In the genomic region with DNA sequence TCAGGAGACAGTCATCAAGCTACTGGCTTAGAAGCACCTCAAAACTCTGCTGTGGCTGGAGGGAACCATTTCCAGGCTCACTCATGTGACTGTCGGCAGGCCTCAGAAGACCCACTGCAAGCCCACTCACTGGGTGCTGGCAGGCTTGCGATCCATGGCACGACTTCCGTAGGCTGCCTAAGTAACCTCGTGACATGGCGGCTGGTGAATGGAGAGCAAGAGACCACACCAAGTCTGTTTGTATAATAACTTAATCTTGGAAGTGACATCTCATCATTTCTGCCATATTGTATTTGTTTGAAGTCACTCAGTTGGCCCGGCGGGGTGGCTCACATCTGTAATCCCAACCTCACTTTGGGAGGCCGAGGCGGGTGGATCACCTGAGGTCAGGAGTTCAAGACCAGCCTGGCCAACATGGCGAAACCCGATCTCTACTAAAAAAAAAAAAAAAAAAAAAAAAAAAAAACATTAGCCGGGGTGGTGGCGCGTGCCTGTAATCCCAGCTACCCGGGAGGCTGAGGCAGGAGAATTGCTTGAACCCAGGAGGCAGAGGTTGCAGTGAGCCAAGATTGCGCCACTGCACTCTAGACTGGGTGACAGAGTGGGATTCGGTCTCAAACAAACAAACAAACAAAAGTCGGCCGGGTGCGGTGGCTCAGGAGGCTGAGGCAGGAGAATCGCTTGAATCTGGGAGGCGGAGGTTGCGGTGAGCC, we compare ENCODE assay signal across 10 cellular contexts. TPM values are rescaled to one million over a fixed set of nuclear protein-coding genes. Genes with fewer than 3 reads are reported as not detected.
DNase-seq lines count a peak whose midpoint lies in the region; ATAC-seq and TF ChIP-seq lines count a peak whose summit lies in the region.
"Not testable (repeated sequence)": the region's sequence is repeated elsewhere in the genome, so short reads cannot be mapped to it uniquely, and the experiment has no call there.
"Had no signal": no experiment of that assay in that cellular context is flagged by ENCODE, and none has a peak within 500 bp of the region (broad histone marks: within the 10 kb centered on the region; RNA-seq: fewer than 3 reads in every experiment).

No MANE protein-coding gene starts in this region.

- 86% methylated on average over 10 of the region's 24 CpGs for WGBS in right lobe of liver (ENCODE audit: insufficient coverage, low coverage, low lambda C conversion rate, missing lambda C conversion rate)

- not testable (repeated sequence) for H3K27ac ChIP-seq in right lobe of liver; osteoblast (ENCODE audit: low read depth, low read length)

- H4K20me1 ChIP-seq in osteoblast (ENCODE audit: insufficient read depth, low read length), result not testable (repeated sequence)

- intact Hi-C loops in cardiac septum (cut with DNase I); right lobe of liver (cut with DNase I): not testable (repeated sequence)

- H3K4me3 Mint-ChIP-seq in activated CD8-positive, alpha-beta memory T cell treated with anti-CD3 and anti-CD28 coated beads, Interleukin-2, amount 10 ng/mL, durations not matched to agents 7 days and 5 days; type B pancreatic cell: not testable (repeated sequence)

- not testable (repeated sequence) for H3K9me3 Mint-ChIP-seq in activated CD8-positive, alpha-beta memory T cell treated with anti-CD3 and anti-CD28 coated beads, Interleukin-2, amount 10 ng/mL, durations not matched to agents 7 days and 5 days (ENCODE audit: low read depth); type B pancreatic cell

- not testable (repeated sequence) for H3K4me3 ChIP-seq in right lobe of liver; osteoblast (ENCODE audit: insufficient read depth, low read length)

- H3K4me1 ChIP-seq in right lobe of liver; osteoblast (ENCODE audit: insufficient read depth, low read length): not testable (repeated sequence)

- not testable (repeated sequence) for TF ChIP-seq POLR2A in right lobe of liver (IDR thresholded peaks at IDR 0.05)

- H3K4me2 ChIP-seq in osteoblast (ENCODE audit: insufficient read depth, low read length), result not testable (repeated sequence)

- H3K79me2 ChIP-seq in osteoblast (ENCODE audit: insufficient read depth, low read length), result not testable (repeated sequence)

- CTCF ChIA-PET in HEK293T (lab: Yijun Ruan, JAX); activated CD8-positive, alpha-beta memory T cell treated with anti-CD3 and anti-CD28 coated beads, Interleukin-2, amount 10 ng/mL, durations not matched to agents 7 days and 5 days (lab: Charles Lee): not testable (repeated sequence)

- POLR2A ChIA-PET in HEK293T (lab: Yijun Ruan, JAX), result not testable (repeated sequence)

- not testable (repeated sequence) for H3K27me3 Mint-ChIP-seq in activated CD8-positive, alpha-beta memory T cell treated with anti-CD3 and anti-CD28 coated beads, Interleukin-2, amount 10 ng/mL, durations not matched to agents 7 days and 5 days; type B pancreatic cell

- H3K27me3 ChIP-seq in right lobe of liver; osteoblast (ENCODE audit: insufficient read depth, low read length): not testable (repeated sequence)

- not testable (repeated sequence) for H3K36me3 Mint-ChIP-seq in activated CD8-positive, alpha-beta memory T cell treated with anti-CD3 and anti-CD28 coated beads, Interleukin-2, amount 10 ng/mL, durations not matched to agents 7 days and 5 days; type B pancreatic cell

- not testable (repeated sequence) for H2AFZ ChIP-seq in osteoblast (ENCODE audit: low read length)

- not testable (repeated sequence) for H3K9me3 ChIP-seq in right lobe of liver; osteoblast (ENCODE audit: low read depth, low read length)

- not testable (repeated sequence) for H3K4me1 Mint-ChIP-seq in activated CD8-positive, alpha-beta memory T cell treated with anti-CD3 and anti-CD28 coated beads, Interleukin-2, amount 10 ng/mL, durations not matched to agents 7 days and 5 days; type B pancreatic cell (ENCODE audit: unreplicated experiment)

- TF ChIP-seq CTCF in right lobe of liver (IDR thresholded peaks at IDR 0.05); osteoblast (IDR thresholded peaks at IDR 0.05; ENCODE audit: extremely low read depth, low read depth, low read length); type B pancreatic cell (conservative IDR thresholded peaks at IDR 0.05): not testable (repeated sequence)

- not testable (repeated sequence) for DNase-seq in HEK293T (ENCODE audit: extremely low spot score)
- DNase-seq in activated CD8-positive, alpha-beta memory T cell treated with anti-CD3 and anti-CD28 coated beads, Interleukin-2, amount 10 ng/mL, durations not matched to agents 7 days and 5 days, result peak; percentile 37
- DNase-seq in ecto neural progenitor cell (ENCODE audit: low spot score) (peak; percentile 39), cardiac septum (ENCODE audit: low spot score) (peak; percentile 35), right lobe of liver (peak in 2 of 3 donors; percentile 17 to 29), osteoblast (ENCODE audit: insufficient read length, low spot score, missing footprints) (peak; percentile 30), type B pancreatic cell (ENCODE audit: extremely low spot score, unreplicated experiment) (peak; percentile 15)

- not testable (repeated sequence) for H3K27ac Mint-ChIP-seq in activated CD8-positive, alpha-beta memory T cell treated with anti-CD3 and anti-CD28 coated beads, Interleukin-2, amount 10 ng/mL, durations not matched to agents 7 days and 5 days; type B pancreatic cell

- not testable (repeated sequence) for H3K36me3 ChIP-seq in right lobe of liver
- peaks cover 14% of the 10 kb centered on the region for H3K36me3 ChIP-seq in osteoblast (ENCODE audit: insufficient read depth, low read length)

- ATAC-seq in activated CD8-positive, alpha-beta memory T cell treated with anti-CD3 and anti-CD28 coated beads, Interleukin-2, amount 10 ng/mL, durations not matched to agents 7 days and 5 days; right lobe of liver: not testable (repeated sequence)

TF ChIP-seq in HEK293T, 16 proteins besides CTCF, POLR2A, EP300 and RAD21:
- TF ChIP-seq ZNF384 (IDR thresholded peaks at IDR 0.05), result peak; percentile 68

RNA-seq across cellular contexts. Expression of a gene that starts 55.8 kb away (rescaled TPM):
- not detected for total RNA-seq in activated CD8-positive, alpha-beta memory T cell treated with anti-CD3 and anti-CD28 coated beads, Interleukin-2, amount 10 ng/mL, durations not matched to agents 7 days and 5 days
- total RNA-seq in cardiac septum (3.8 TPM), right lobe of liver (under 1 TPM in 4 of 6 experiments, not detected in 2; 0.16 to 0.71 (median 0.41) TPM), osteoblast (0.29 and 0.36 TPM in 2 replicates), type B pancreatic cell (ENCODE audit: low replicate concordance) (0.81 TPM in 1 of 2 replicates, not detected in the other)
- total RNA-seq: CD4-positive, alpha-beta T cell; CD8-positive, alpha-beta memory T cell; GM23248 had no signal
